9 cellular contexts compared by ENCODE assay signal in the genomic region with DNA sequence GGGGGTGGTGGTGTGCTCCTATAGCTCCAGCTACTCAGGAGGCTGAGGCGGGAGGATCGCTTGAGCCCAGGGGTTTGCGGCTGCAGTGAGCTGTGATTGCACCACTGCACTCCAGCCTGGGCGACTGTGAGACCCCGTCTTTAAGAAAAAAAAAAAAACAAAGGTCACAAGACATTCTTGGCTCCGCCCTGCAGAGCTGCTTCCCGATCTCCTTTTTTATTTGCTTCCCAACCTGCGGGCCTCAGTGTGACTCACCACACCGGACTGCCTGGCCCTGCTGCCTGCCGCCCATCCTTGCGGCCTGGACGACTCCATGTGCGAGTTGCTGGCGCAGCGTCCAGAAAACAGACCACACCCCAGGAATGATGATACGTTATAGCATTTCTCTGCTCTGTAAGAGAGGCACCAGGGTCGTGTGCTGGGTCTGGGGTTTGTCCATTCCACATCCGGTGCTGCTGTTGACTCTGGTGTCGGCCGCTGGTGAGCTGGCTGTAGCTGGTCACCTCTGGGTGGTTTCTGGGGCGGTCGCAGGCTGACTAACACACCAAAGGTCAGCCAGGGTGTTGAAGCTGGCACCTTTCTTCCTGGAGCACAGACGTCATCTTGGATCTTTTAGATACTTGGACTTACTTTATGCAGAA.
DNase-seq lines count a peak whose midpoint lies in the region; ATAC-seq and TF ChIP-seq lines count a peak whose summit lies in the region.
"Had no signal": no experiment of that assay in that cellular context is flagged by ENCODE, and none has a peak within 500 bp of the region (broad histone marks: within the 10 kb centered on the region; RNA-seq: fewer than 3 reads in every experiment).

No MANE protein-coding gene starts in this region.

- no peak overlapping the region for H2AFZ ChIP-seq in mammary epithelial cell (ENCODE audit: low read depth, low read length)

- ATAC-seq in aorta (ENCODE audit: low FRiP score) = peak; percentile 89
- ATAC-seq in GM21619 (IDR thresholded peaks at IDR 0.05; ENCODE audit: unreplicated experiment) = no peak

- peak overlapping the region; percentile 69 for H3K4me3 Mint-ChIP-seq in MCF 10A (ENCODE audit: unreplicated experiment)
- H3K4me3 Mint-ChIP-seq in endothelial cell (ENCODE audit: unreplicated experiment) = peak overlapping the region; percentile 37
- H3K4me3 Mint-ChIP-seq in CD14-positive monocyte = no peak overlapping the region
- H3K4me3 Mint-ChIP-seq: T-helper 1 cell treated with Interleukin-12 subunit alpha and Interleukin-12 subunit beta and Interleukin-4 antibody, amounts not matched to agents 30 μg/mL and 1 μg/mL, for 36 hours had no signal

- intact Hi-C loops in MCF 10A (cut with micrococcal nuclease) = loop anchor here (2.0 to 5.0 kb wide), 2 partner anchors 71 to 121 kb away; no protein-coding TSS in a partner anchor
- intact Hi-C loops in mammary epithelial cell (cut with micrococcal nuclease) = no loop called here
- intact Hi-C loops in aorta (cut with DNase I) = no loop called here
- intact Hi-C loops in CD14-positive monocyte (cut with micrococcal nuclease) = no loop called here

- dilution Hi-C loops in mammary epithelial cell (cut with HindIII; ENCODE audit: low sequenced_read_pairs) = no loop called here

- H3K9ac ChIP-seq in mammary epithelial cell (ENCODE audit: insufficient read depth, low read length) = no peak overlapping the region

- no peaks in the 10 kb centered on the region for H3K27me3 ChIP-seq in mammary epithelial cell (ENCODE audit: insufficient read depth, low read length)
- H3K27me3 ChIP-seq in aorta (ENCODE audit: control insufficient read depth in 1 of 2, insufficient read depth in 2 of 2, low read length in 1 of 2) = no peaks in the 10 kb centered on the region

- no peaks in the 10 kb centered on the region for H3K9me3 ChIP-seq in mammary epithelial cell (replicated peaks; ENCODE audit: insufficient read depth, low read length)
- H3K9me3 ChIP-seq in aorta (ENCODE audit: control insufficient read depth, low read length) = no peaks in the 10 kb centered on the region

- H3K27ac ChIP-seq in mammary epithelial cell (ENCODE audit: insufficient read depth, low read depth, low read length) = no peak overlapping the region
- peak overlapping the region; percentile 33 to 41 for H3K27ac ChIP-seq in aorta (ENCODE audit: low read depth in 1 of 2, low read length in 2 of 2)

- WGBS in mammary epithelial cell (ENCODE audit: low coverage, missing lambda C conversion rate) = 97% methylated on average over 12 of the region's 23 CpGs
- 18 to 22% methylated on average over 23 of the region's 23 CpGs for WGBS in aorta, 2 donors

- H3K27me3 Mint-ChIP-seq in MCF 10A (ENCODE audit: insufficient read depth, unreplicated experiment) (no peaks in the 10 kb centered on the region), endothelial cell (ENCODE audit: unreplicated experiment) (peaks cover 6% of the 10 kb centered on the region), CD14-positive monocyte (ENCODE audit: low read depth in 3 of 3) (peaks cover 2 to 4% (median 3%) of the 10 kb centered on the region in 3 donors)

- TF ChIP-seq CTCF in MCF 10A (IDR thresholded peaks at IDR 0.05; ENCODE audit: unreplicated experiment) (no peak), mammary epithelial cell (conservative IDR thresholded peaks at IDR 0.05 in 1 of 2, IDR thresholded peaks at IDR 0.05 in 1 of 2; ENCODE audit: extremely low read depth in 1 of 2, insufficient read depth in 1 of 2, low read depth in 1 of 2, low read length in 2 of 2) (no peak), endothelial cell (IDR thresholded peaks at IDR 0.05; ENCODE audit: unreplicated experiment) (no peak), CD14-positive monocyte (IDR thresholded peaks at IDR 0.05) (no peak)

- POLR2A ChIA-PET in MCF 10A (lab: Yijun Ruan, JAX) = interaction anchor here (0.6 to 8.8 kb wide), 21 partner anchors 10 to 1590 kb away, joined by 3 to 171 read pairs (median 5); a partner anchor contains a TSS

- H3K27ac Mint-ChIP-seq in MCF 10A (ENCODE audit: low read depth, unreplicated experiment) (peak overlapping the region; percentile 97), endothelial cell (ENCODE audit: unreplicated experiment) (no peak overlapping the region), CD14-positive monocyte (peak overlapping the region in 1 of 7 donors; percentile 4)
- H3K27ac Mint-ChIP-seq: T-helper 1 cell treated with Interleukin-12 subunit alpha and Interleukin-12 subunit beta and Interleukin-4 antibody, amounts not matched to agents 30 μg/mL and 1 μg/mL, for 36 hours had no signal

- H4K20me1 ChIP-seq in mammary epithelial cell (ENCODE audit: insufficient read depth, low read length) = no peaks in the 10 kb centered on the region

- H3K79me2 ChIP-seq in mammary epithelial cell (ENCODE audit: insufficient read depth, low read length) = peaks cover 32% of the 10 kb centered on the region

- H3K4me1 Mint-ChIP-seq in MCF 10A (ENCODE audit: insufficient read depth, unreplicated experiment) = peaks cover 39% of the 10 kb centered on the region
- peaks cover 25% of the 10 kb centered on the region for H3K4me1 Mint-ChIP-seq in endothelial cell (ENCODE audit: unreplicated experiment)
- H3K4me1 Mint-ChIP-seq in CD14-positive monocyte = no peaks in the 10 kb centered on the region

- H3K36me3 Mint-ChIP-seq in MCF 10A (ENCODE audit: insufficient read depth, unreplicated experiment) (peaks cover 18% of the 10 kb centered on the region), endothelial cell (ENCODE audit: low read depth, unreplicated experiment) (peaks cover 18% of the 10 kb centered on the region), CD14-positive monocyte (peaks cover 20 to 30% of the 10 kb centered on the region in 2 donors)

- no peak overlapping the region for H3K4me2 ChIP-seq in mammary epithelial cell (ENCODE audit: insufficient read depth, low read depth, low read length)

- no peak overlapping the region for H3K4me3 ChIP-seq in mammary epithelial cell (replicated peaks in 1 of 3; ENCODE audit: insufficient read depth in 1 of 3, low read depth in 2 of 3, low read length in 3 of 3)
- no peak overlapping the region for H3K4me3 ChIP-seq in aorta (ENCODE audit: low read length in 2 of 2)

- DNase-seq in MCF 10A (ENCODE audit: unreplicated experiment) = peak; percentile 96
- DNase-seq in mammary epithelial cell = no peak
- no peak for DNase-seq in endothelial cell (ENCODE audit: low spot score)
- peak; percentile 91 for DNase-seq in mesenteric fat pad (ENCODE audit: low spot score)
- DNase-seq in aorta = peak; percentile 92 to 94
- DNase-seq in MV-4-11 (lab: John Stamatoyannopoulos, UW) = no peak
- no peak for DNase-seq in CD14-positive monocyte (ENCODE audit: low spot score)

- in situ Hi-C loops in mammary epithelial cell (cut with MboI; ENCODE audit: low sequenced_read_pairs in 2 of 2) = no loop called here

- H3K4me1 ChIP-seq in mammary epithelial cell (ENCODE audit: insufficient read depth, low read length) = peaks cover 7% of the 10 kb centered on the region
- peaks cover 0 to 1% of the 10 kb centered on the region in 2 donors for H3K4me1 ChIP-seq in aorta (ENCODE audit: control insufficient read depth in 1 of 2, insufficient read depth in 2 of 2, low read length in 2 of 2)

- CTCF ChIA-PET in MCF 10A (lab: Yijun Ruan, JAX) (interaction anchor here (0.6 to 1.3 kb wide), 7 partner anchors 10 to 123 kb away, joined by 3 to 4 read pairs (median 3); no protein-coding TSS in a partner anchor), mammary epithelial cell (lab: Charles Lee; ENCODE audit: low non-redundant PET) (no interaction called here)

- BruUV-seq in MCF 10A (replicated peaks; lab: Mats Ljungman, UMichigan) = no TSS peak
- BruUV-seq in mammary epithelial cell (replicated peaks; lab: Mats Ljungman, UMichigan) = no TSS peak

- H3K36me3 ChIP-seq in mammary epithelial cell (ENCODE audit: insufficient read depth, low read length) (peaks cover 2% of the 10 kb centered on the region), aorta (ENCODE audit: control insufficient read depth in 1 of 2, insufficient read depth in 2 of 2, low read length in 1 of 2) (no peaks in the 10 kb centered on the region)

- H3K9me3 Mint-ChIP-seq in MCF 10A (ENCODE audit: unreplicated experiment) = no peaks in the 10 kb centered on the region
- H3K9me3 Mint-ChIP-seq in endothelial cell (ENCODE audit: unreplicated experiment) = no peaks in the 10 kb centered on the region
- no peaks in the 10 kb centered on the region for H3K9me3 Mint-ChIP-seq in CD14-positive monocyte
- H3K9me3 Mint-ChIP-seq: T-helper 1 cell treated with Interleukin-12 subunit alpha and Interleukin-12 subunit beta and Interleukin-4 antibody, amounts not matched to agents 30 μg/mL and 1 μg/mL, for 36 hours had no signal

Comparison
In these comparisons a context has a peak if more than half of its experiments do, and no peak if none do; other contexts are left out.
1. DNase-seq: peak in MCF 10A (single experiment), mesenteric fat pad (single experiment) and aorta (2 of 2); none in mammary epithelial cell (single experiment), endothelial cell (single experiment), MV-4-11 (single experiment) and CD14-positive monocyte (single experiment).
2. H3K4me3 Mint-ChIP-seq: peak in MCF 10A (single experiment) and endothelial cell (single experiment); none in CD14-positive monocyte (0 of 2).